Comparison of ENCODE assay signal across 17 cellular contexts in the genomic region with DNA sequence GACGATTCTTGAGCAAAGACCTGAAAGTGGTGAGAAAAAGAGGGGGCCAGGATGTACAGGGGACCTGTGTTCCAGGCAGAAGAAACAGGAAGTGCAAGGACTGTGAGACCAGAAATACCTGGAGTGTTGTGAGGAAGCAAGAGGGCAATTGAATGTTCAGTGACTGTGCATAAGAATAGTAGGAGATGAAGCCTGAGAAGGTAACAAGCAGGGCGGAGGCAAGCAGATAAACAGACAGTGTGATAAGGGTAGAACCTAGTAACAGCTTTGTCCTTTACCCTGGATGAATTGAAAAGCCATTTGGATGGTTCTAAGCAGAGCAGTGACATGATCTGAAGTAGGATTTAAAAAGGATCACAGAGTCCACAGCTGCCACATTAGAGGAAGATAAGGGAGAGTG. TPM values are rescaled to one million over a fixed set of nuclear protein-coding genes. Genes with fewer than 3 reads are reported as not detected.
A peak's percentile ranks its signal among the peaks of the same experiment; 100 is the strongest.
DNase-seq lines count a peak whose midpoint lies in the region; TF ChIP-seq lines count a peak whose summit lies in the region.
"Had no signal": no experiment of that assay in that cellular context is flagged by ENCODE, and none has a peak within 500 bp of the region (broad histone marks: within the 10 kb centered on the region; RNA-seq: fewer than 3 reads in every experiment).

No MANE protein-coding gene starts in this region.

- no peaks in the 10 kb centered on the region for H3K27me3 Mint-ChIP-seq in osteocyte (ENCODE audit: unreplicated experiment)

- H3K4me1 Mint-ChIP-seq in osteocyte (ENCODE audit: unreplicated experiment), result peaks cover 61% of the 10 kb centered on the region

- peak overlapping the region; percentile 92 for H3K27ac Mint-ChIP-seq in osteocyte (ENCODE audit: unreplicated experiment)
- H3K27ac Mint-ChIP-seq: activated naive CD8-positive, alpha-beta T cell treated with anti-CD3 and anti-CD28 coated beads, Interleukin-2, amount 10 ng/mL, durations not matched to agents 7 days and 5 days had no signal

- H3K9me3 Mint-ChIP-seq in osteocyte (ENCODE audit: unreplicated experiment), result peaks cover 5% of the 10 kb centered on the region
- H3K9me3 Mint-ChIP-seq: activated naive CD8-positive, alpha-beta T cell treated with anti-CD3 and anti-CD28 coated beads, Interleukin-2, amount 10 ng/mL, durations not matched to agents 7 days and 5 days had no signal

- H3K36me3 Mint-ChIP-seq in osteocyte (ENCODE audit: unreplicated experiment), result no peaks in the 10 kb centered on the region
- H3K36me3 Mint-ChIP-seq: activated naive CD8-positive, alpha-beta T cell treated with anti-CD3 and anti-CD28 coated beads, Interleukin-2, amount 10 ng/mL, durations not matched to agents 7 days and 5 days had no signal

- no peak for TF ChIP-seq CTCF in epithelial cell of esophagus (IDR thresholded peaks at IDR 0.05; ENCODE audit: insufficient read depth, low read depth, low read length, missing control alignments)
- TF ChIP-seq CTCF in osteocyte (IDR thresholded peaks at IDR 0.05), result no peak

- H3K4me3 Mint-ChIP-seq in osteocyte (ENCODE audit: unreplicated experiment), result peak overlapping the region; percentile 44
- H3K4me3 Mint-ChIP-seq: activated naive CD8-positive, alpha-beta T cell treated with anti-CD3 and anti-CD28 coated beads, Interleukin-2, amount 10 ng/mL, durations not matched to agents 7 days and 5 days; naive B cell had no signal

- in situ Hi-C loops in KBM-7 (cut with MboI; ENCODE audit: low pct_unique_long_range_greater_than_20kb, low sequenced_read_pairs), result no loop called here

- no peak overlapping the region for H3K4me3 ChIP-seq in epithelial cell of esophagus (ENCODE audit: low read length)

- DNase-seq in ELR (ENCODE audit: low read depth) (peak; percentile 55), NCI-H82 treated with DMSO at 0.1 percent for 48 hours (lab: John Stamatoyannopoulos, UW; ENCODE audit: unreplicated experiment) (peak; percentile 27), epithelial cell of esophagus (ENCODE audit: low read depth) (peak; percentile 32), osteocyte (ENCODE audit: extremely low spot score, unreplicated experiment) (no peak), islet precursor cell (no peak), KBM-7 (no peak), A172 (ENCODE audit: low spot score) (no peak)
- no peak for DNase-seq in activated effector memory CD4-positive, alpha-beta T cell treated with anti-CD3 and anti-CD28 coated beads, Interleukin-2, amount 50 U/mL, for 16 hours
- DNase-seq: activated CD8-positive, alpha-beta memory T cell treated with anti-CD3 and anti-CD28 coated beads, Interleukin-2, amount 50 U/mL, for 48 hours; activated naive CD8-positive, alpha-beta T cell treated with anti-CD3 and anti-CD28 coated beads, Interleukin-2, amount 10 ng/mL, durations not matched to agents 7 days and 5 days; BE2C; cortex of kidney; H7; naive B cell; NCI-H187 treated with DMSO at 0.1 percent for 48 hours; retina; stimulated activated naive CD4-positive, alpha-beta T cell treated with Interleukin-2 at 50 U/mL for 16 hours had no signal

RNA-seq across cellular contexts. Expression of a gene that starts 4.0 kb away (rescaled TPM):
- total RNA-seq in osteocyte, result 96.1 and 97.1 TPM in 2 replicates
- total RNA-seq in A172 (2014; rRNA removed; shearing (Covaris generic)), result 93.9 and 104 TPM in 2 replicates

Comparison
In these comparisons a context has a peak if more than half of its experiments do, and no peak if none do; other contexts are left out.
1. DNase-seq: peak in ELR (single experiment), NCI-H82 treated with DMSO at 0.1 percent for 48 hours (single experiment) and epithelial cell of esophagus (single experiment); none in osteocyte (single experiment), islet precursor cell (single experiment), KBM-7 (single experiment), activated effector memory CD4-positive, alpha-beta T cell treated with anti-CD3 and anti-CD28 coated beads, Interleukin-2, amount 50 U/mL, for 16 hours (single experiment) and A172 (single experiment).